Comparison of ENCODE assay signal across 8 cellular contexts in genomic region chr2:127408807-127409099, GRCh38. TPM values are rescaled to one million over a fixed set of nuclear protein-coding genes. Genes with fewer than 3 reads are reported as not detected.
DNase-seq lines count a peak whose midpoint lies in the region; ATAC-seq and TF ChIP-seq lines count a peak whose summit lies in the region.

No MANE protein-coding gene starts in this region.

- H3K79me2 ChIP-seq in OCI-LY7 (ENCODE audit: insufficient read depth, low read depth, low read length) = no peaks in the 10 kb centered on the region
- no peaks in the 10 kb centered on the region for H3K79me2 ChIP-seq in osteoblast (ENCODE audit: insufficient read depth, low read length)

- H3K9me2 ChIP-seq in OCI-LY7 (ENCODE audit: insufficient read depth, low read length) = no peaks in the 10 kb centered on the region

- no peaks in the 10 kb centered on the region for H4K20me1 ChIP-seq in BLaER1 treated with 17β-estradiol and CSF1 and Interleukin-3, amounts not matched to agents 10 nM and 100 nM
- H4K20me1 ChIP-seq in OCI-LY7 (ENCODE audit: insufficient read depth, low read length) = no peaks in the 10 kb centered on the region
- H4K20me1 ChIP-seq in osteoblast (ENCODE audit: insufficient read depth, low read length) = no peaks in the 10 kb centered on the region

- CTCF ChIA-PET in OCI-LY7 (lab: Charles Lee; ENCODE audit: unreplicated experiment) = no interaction called here

- peak overlapping the region; percentile 78; the same call in 1 of the 2 replicates for H2AFZ ChIP-seq in OCI-LY7 (ENCODE audit: low read length)
- peak overlapping the region; percentile 76 for H2AFZ ChIP-seq in osteoblast (ENCODE audit: low read length)

- peaks cover 0 to 25% (median 8%) of the 10 kb centered on the region in 11 experiments; a peak in 14 of 22 replicates for H3K9me3 ChIP-seq in BLaER1 treated with 17β-estradiol and CSF1 and Interleukin-3, amounts not matched to agents 10 nM and 100 nM (replicated peaks in 1 of 11)
- H3K9me3 ChIP-seq in OCI-LY7 (ENCODE audit: low read length) = peaks cover 12% of the 10 kb centered on the region; the same call in 1 of the 2 replicates
- H3K9me3 ChIP-seq in effector memory CD4-positive, alpha-beta T cell (ENCODE audit: control insufficient read depth, low read length) = no peaks in the 10 kb centered on the region
- no peaks in the 10 kb centered on the region for H3K9me3 ChIP-seq in osteoblast (ENCODE audit: low read depth, low read length)

- intact Hi-C loops in OCI-LY7 (cut with micrococcal nuclease; ENCODE audit: unreplicated experiment) = no loop called here

- peak overlapping the region; percentile 75 to 83 (median 81); a peak in 16 of 22 replicates for H3K9ac ChIP-seq in BLaER1 treated with 17β-estradiol and CSF1 and Interleukin-3, amounts not matched to agents 10 nM and 100 nM

- ATAC-seq in HG02852 (IDR thresholded peaks at IDR 0.05; ENCODE audit: unreplicated experiment) = no peak
- no peak for ATAC-seq in GM18873 (IDR thresholded peaks at IDR 0.05; ENCODE audit: low FRiP score, unreplicated experiment)
- no peak for ATAC-seq in HG02763 (IDR thresholded peaks at IDR 0.05; ENCODE audit: unreplicated experiment)

- BruUV-seq in OCI-LY7 (replicated peaks; lab: Mats Ljungman, UMichigan) = no TSS peak

- peak overlapping the region; percentile 61 to 92 (median 86); a peak in 21 of 22 replicates for H3K27ac ChIP-seq in BLaER1 treated with 17β-estradiol and CSF1 and Interleukin-3, amounts not matched to agents 10 nM and 100 nM
- no peak overlapping the region for H3K27ac ChIP-seq in OCI-LY7 (ENCODE audit: low read depth, low read length, poor library complexity, severe bottlenecking)
- no peak overlapping the region for H3K27ac ChIP-seq in effector memory CD4-positive, alpha-beta T cell (ENCODE audit: insufficient read depth, low read length, poor library complexity, severe bottlenecking)
- H3K27ac ChIP-seq in osteoblast (ENCODE audit: low read depth, low read length) = peak overlapping the region; percentile 61

- H3K27me3 ChIP-seq in BLaER1 treated with 17β-estradiol and CSF1 and Interleukin-3, amounts not matched to agents 10 nM and 100 nM = no peaks in the 10 kb centered on the region
- no peaks in the 10 kb centered on the region for H3K27me3 ChIP-seq in effector memory CD4-positive, alpha-beta T cell (replicated peaks; ENCODE audit: control insufficient read depth, insufficient read depth, low read length, poor library complexity, severe bottlenecking)
- H3K27me3 ChIP-seq in osteoblast (ENCODE audit: insufficient read depth, low read length) = no peaks in the 10 kb centered on the region

- POLR2A ChIA-PET in OCI-LY7 (lab: Charles Lee) = no interaction called here

- H3K4me1 ChIP-seq in BLaER1 treated with 17β-estradiol and CSF1 and Interleukin-3, amounts not matched to agents 10 nM and 100 nM = peaks cover 33 to 89% (median 69%) of the 10 kb centered on the region in 10 experiments
- H3K4me1 ChIP-seq in OCI-LY7 (ENCODE audit: insufficient read depth, low read length, poor library complexity, severe bottlenecking) (peaks cover 48% of the 10 kb centered on the region), osteoblast (ENCODE audit: insufficient read depth, low read length) (peaks cover 33% of the 10 kb centered on the region)
- peaks cover 10% of the 10 kb centered on the region for H3K4me1 ChIP-seq in effector memory CD4-positive, alpha-beta T cell (ENCODE audit: control insufficient read depth, insufficient read depth, low read length, poor library complexity, severe bottlenecking)

- H3K4me3 ChIP-seq in BLaER1 treated with 17β-estradiol and CSF1 and Interleukin-3, amounts not matched to agents 10 nM and 100 nM = peak overlapping the region in 3 of 10 experiments; percentile 54 to 64 (median 54); a peak in 6 of 20 replicates
- H3K4me3 ChIP-seq in OCI-LY7 (ENCODE audit: low read depth, low read length, poor library complexity, severe bottlenecking) = no peak overlapping the region
- H3K4me3 ChIP-seq in effector memory CD4-positive, alpha-beta T cell (ENCODE audit: insufficient read depth, low read depth, low read length, poor library complexity, severe bottlenecking) = peak overlapping the region; percentile 52
- peak overlapping the region; percentile 65 for H3K4me3 ChIP-seq in osteoblast (ENCODE audit: insufficient read depth, low read length)

- TF ChIP-seq CTCF in OCI-LY7 (conservative IDR thresholded peaks at IDR 0.05; ENCODE audit: low read length) (no peak), osteoblast (IDR thresholded peaks at IDR 0.05; ENCODE audit: extremely low read depth, low read depth, low read length) (no peak)

- no peak for DNase-seq in OCI-LY7 (ENCODE audit: low spot score)
- no peak for DNase-seq in effector memory CD4-positive, alpha-beta T cell
- no peak for DNase-seq in osteoblast (ENCODE audit: insufficient read length, low spot score, missing footprints)
- no peak for DNase-seq in NCI-H510A treated with DMSO at 0.1 percent for 48 hours (lab: John Stamatoyannopoulos, UW)

- H3K4me2 ChIP-seq in BLaER1 treated with 17β-estradiol and CSF1 and Interleukin-3, amounts not matched to agents 10 nM and 100 nM = peak overlapping the region; percentile 77 to 95 (median 89)
- H3K4me2 ChIP-seq in OCI-LY7 (ENCODE audit: low read length) = peak overlapping the region; percentile 55; the same call in 1 of the 2 replicates
- peak overlapping the region; percentile 72 for H3K4me2 ChIP-seq in osteoblast (ENCODE audit: insufficient read depth, low read length)

- no peaks in the 10 kb centered on the region for H3K36me3 ChIP-seq in BLaER1 treated with 17β-estradiol and CSF1 and Interleukin-3, amounts not matched to agents 10 nM and 100 nM
- H3K36me3 ChIP-seq in OCI-LY7 (ENCODE audit: insufficient read depth, low read length) (no peaks in the 10 kb centered on the region), osteoblast (ENCODE audit: insufficient read depth, low read length) (no peaks in the 10 kb centered on the region)
- no peaks in the 10 kb centered on the region for H3K36me3 ChIP-seq in effector memory CD4-positive, alpha-beta T cell (ENCODE audit: control insufficient read depth, insufficient read depth, low read length)

RNA-seq across cellular contexts. Expression of gene PROC, which starts 9.5 kb away (rescaled TPM):
- total RNA-seq in OCI-LY7 (2014; rRNA removed; shearing (Covaris generic)) = 0.41 TPM in 1 of 2 replicates, not detected in the other
- total RNA-seq in OCI-LY7 (2022) (0.59 TPM in 1 of 2 replicates, not detected in the other), osteoblast (0.29 TPM in 1 of 2 replicates, not detected in the other)

RNA-seq across cellular contexts. Expression of gene MAP3K2, which starts 21.0 kb away (rescaled TPM):
- total RNA-seq in OCI-LY7 (2014; rRNA removed; shearing (Covaris generic)) = 33.2 and 47.5 TPM in 2 replicates
- 52.5 and 55.9 TPM in 2 replicates for total RNA-seq in OCI-LY7 (2022)
- total RNA-seq in osteoblast = 64.1 and 65.4 TPM in 2 replicates

Comparison
In these comparisons a context has a peak if more than half of its experiments do, and no peak if none do; other contexts are left out.
1. H3K27ac ChIP-seq: peak in BLaER1 treated with 17β-estradiol and CSF1 and Interleukin-3, amounts not matched to agents 10 nM and 100 nM (11 of 11) and osteoblast (single experiment); none in OCI-LY7 (single experiment) and effector memory CD4-positive, alpha-beta T cell (single experiment).
2. Peak in every context shown above with its lines, with median percentiles within 50 percentile points of each other: H3K4me2 ChIP-seq.